Comparison of ENCODE assay signal across 22 cellular contexts in the genomic region with DNA sequence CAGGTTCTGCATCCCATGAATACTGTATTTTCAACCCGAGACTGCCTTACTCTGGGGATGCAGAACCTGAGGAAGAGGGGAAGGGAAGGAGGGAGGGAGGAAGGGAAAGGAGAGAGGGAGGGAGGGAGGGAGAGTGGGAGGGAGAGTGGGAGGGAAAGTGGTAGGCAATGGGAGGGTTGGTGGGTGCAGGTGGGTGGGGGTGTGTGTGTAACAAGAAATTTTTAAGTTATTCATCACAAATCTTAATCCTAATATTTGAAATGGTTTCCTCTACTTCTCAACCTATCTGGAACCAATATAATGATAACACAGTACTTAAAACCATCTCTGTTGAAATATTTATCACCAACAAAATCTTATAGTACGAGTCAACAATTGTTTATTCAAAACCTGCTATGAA.
"Had no signal": no experiment of that assay in that cellular context is flagged by ENCODE, and none has a peak within 500 bp of the region (broad histone marks: within the 10 kb centered on the region; RNA-seq: fewer than 3 reads in every experiment).

No MANE protein-coding gene starts in this region.

- H3K27me3 Mint-ChIP-seq: dendritic cell treated with granulocyte-macrophage colony-stimulating factor and Interleukin-4, amounts not matched to agents 40 ng/mL and 50 ng/mL, for 4 days; effector memory CD8-positive, alpha-beta T cell; naive thymus-derived CD8-positive, alpha-beta T cell had no signal

- H3K27ac ChIP-seq: epithelial cell of prostate, esophagus muscularis mucosa, gastroesophageal sphincter, neutrophil, psoas muscle, sigmoid colon, skin epidermis, tibial artery, upper lobe of right lung, vagina had no signal

- H3K27me3 ChIP-seq: esophagus muscularis mucosa, gastroesophageal sphincter, neutrophil, sigmoid colon, tibial artery, upper lobe of right lung, vagina had no signal

- H3K4me3 Mint-ChIP-seq: dendritic cell treated with granulocyte-macrophage colony-stimulating factor and Interleukin-4, amounts not matched to agents 40 ng/mL and 50 ng/mL, for 4 days; effector memory CD8-positive, alpha-beta T cell; naive thymus-derived CD8-positive, alpha-beta T cell had no signal

- H3K9me3 Mint-ChIP-seq: dendritic cell treated with granulocyte-macrophage colony-stimulating factor and Interleukin-4, amounts not matched to agents 40 ng/mL and 50 ng/mL, for 4 days; effector memory CD8-positive, alpha-beta T cell; naive thymus-derived CD8-positive, alpha-beta T cell had no signal

- ATAC-seq: effector memory CD8-positive, alpha-beta T cell; gastroesophageal sphincter; left lobe of liver; mucosa of descending colon; naive thymus-derived CD8-positive, alpha-beta T cell; psoas muscle; upper lobe of right lung had no signal

- H3K4me1 ChIP-seq: esophagus muscularis mucosa, gastroesophageal sphincter, psoas muscle, sigmoid colon, tibial artery, upper lobe of right lung, vagina had no signal

- H3K27ac Mint-ChIP-seq: dendritic cell treated with granulocyte-macrophage colony-stimulating factor and Interleukin-4, amounts not matched to agents 40 ng/mL and 50 ng/mL, for 4 days had no signal

- H3K4me3 ChIP-seq: esophagus muscularis mucosa, gastroesophageal sphincter, mucosa of descending colon, psoas muscle, sigmoid colon, skin epidermis, tibial artery, upper lobe of right lung, vagina had no signal

- DNase-seq: effector memory CD8-positive, alpha-beta T cell; foreskin fibroblast; glutamatergic neuron; islet precursor cell; mammary epithelial cell; mucosa of descending colon; naive thymus-derived CD8-positive, alpha-beta T cell; psoas muscle; retina; sigmoid colon; stimulated activated CD4-positive, alpha-beta T cell treated with anti-CD3 and anti-CD28 coated beads, Interleukin-2, amount 100 ng/mL, for 24 hours; stimulated activated naive CD4-positive, alpha-beta T cell treated with Interleukin-2 at 50 U/mL for 16 hours; tibial artery; upper lobe of right lung had no signal

- H3K9me3 ChIP-seq: esophagus muscularis mucosa, gastroesophageal sphincter, mucosa of descending colon, neutrophil, psoas muscle, sigmoid colon, tibial artery, upper lobe of right lung, vagina had no signal
